Comparison of ENCODE assay signal across 8 cellular contexts in genomic region chr5:42908509-42909488, GRCh38.
DNase-seq lines count a peak whose midpoint lies in the region; ATAC-seq and TF ChIP-seq lines count a peak whose summit lies in the region.

No MANE protein-coding gene starts in this region.

- CTCF ChIA-PET in activated CD8-positive, alpha-beta memory T cell treated with anti-CD3 and anti-CD28 coated beads, Interleukin-2, amount 10 ng/mL, durations not matched to agents 7 days and 5 days (lab: Charles Lee): interaction anchor here (0.5 to 4.6 kb wide), 36 partner anchors 10 to 1005 kb away, joined by 3 to 44 read pairs (median 4); partner anchors contain the start of genes RIMOC1 and ZNF131

- H3K4me3 Mint-ChIP-seq in activated CD8-positive, alpha-beta memory T cell treated with anti-CD3 and anti-CD28 coated beads, Interleukin-2, amount 10 ng/mL, durations not matched to agents 7 days and 5 days: peak overlapping the region; percentile 90
- peak overlapping the region; percentile 89 for H3K4me3 Mint-ChIP-seq in endothelial cell (ENCODE audit: unreplicated experiment)

- H3K27ac ChIP-seq in mesodermal cell (ENCODE audit: low read depth, low read length, severe bottlenecking): no peak overlapping the region

- 8 to 22% methylated on average over 10 to 29 of the region's 30 CpGs for WGBS in mesodermal cell (ENCODE audit: insufficient coverage in 2 of 2), 2 experiments

- peaks cover 17% of the 10 kb centered on the region for H3K4me1 Mint-ChIP-seq in activated CD8-positive, alpha-beta memory T cell treated with anti-CD3 and anti-CD28 coated beads, Interleukin-2, amount 10 ng/mL, durations not matched to agents 7 days and 5 days
- no peaks in the 10 kb centered on the region for H3K4me1 Mint-ChIP-seq in endothelial cell (ENCODE audit: unreplicated experiment)

- no peaks in the 10 kb centered on the region for H3K9me3 ChIP-seq in mesodermal cell (ENCODE audit: control insufficient read depth, low read length)

- no peaks in the 10 kb centered on the region for H3K4me1 ChIP-seq in mesodermal cell (ENCODE audit: control insufficient read depth, insufficient read depth, low read length, poor library complexity, severe bottlenecking)

- TF ChIP-seq CTCF in endothelial cell (IDR thresholded peaks at IDR 0.05; ENCODE audit: unreplicated experiment): peak; percentile 79

- H3K4me3 ChIP-seq in mesodermal cell (ENCODE audit: extremely low read depth, insufficient read depth, low read length, poor library complexity, severe bottlenecking): peak overlapping the region; percentile 41

- no peaks in the 10 kb centered on the region for H3K36me3 Mint-ChIP-seq in activated CD8-positive, alpha-beta memory T cell treated with anti-CD3 and anti-CD28 coated beads, Interleukin-2, amount 10 ng/mL, durations not matched to agents 7 days and 5 days
- no peaks in the 10 kb centered on the region for H3K36me3 Mint-ChIP-seq in endothelial cell (ENCODE audit: low read depth, unreplicated experiment)

- peaks cover 30% of the 10 kb centered on the region for H3K27me3 Mint-ChIP-seq in activated CD8-positive, alpha-beta memory T cell treated with anti-CD3 and anti-CD28 coated beads, Interleukin-2, amount 10 ng/mL, durations not matched to agents 7 days and 5 days
- H3K27me3 Mint-ChIP-seq in endothelial cell (ENCODE audit: unreplicated experiment): peaks cover 5% of the 10 kb centered on the region

- DNase-seq in COR-L47 (lab: John Stamatoyannopoulos, UW): peak; percentile 86
- peak; percentile 69 for DNase-seq in HT1080 (ENCODE audit: low read depth)
- peak; percentile 85 for DNase-seq in NK-92 treated with Interleukin-12 subunit alpha and Interleukin-12 subunit beta, amount 100 ng/mL, for 24 hours (lab: John Stamatoyannopoulos, UW)
- DNase-seq in activated CD8-positive, alpha-beta memory T cell treated with anti-CD3 and anti-CD28 coated beads, Interleukin-2, amount 10 ng/mL, durations not matched to agents 7 days and 5 days: peak; percentile 94
- DNase-seq in endothelial cell (ENCODE audit: low spot score): peak; percentile 87
- peak; percentile 78 for DNase-seq in stimulated activated CD8-positive, alpha-beta memory T cell treated with anti-CD3 and anti-CD28 coated beads, Interleukin-15, amount 100 ng/mL, for 1 hour (ENCODE audit: low read depth)

- peak; percentile 90 for ATAC-seq in GM21381 (IDR thresholded peaks at IDR 0.05; ENCODE audit: unreplicated experiment)
- peak; percentile 95 for ATAC-seq in activated CD8-positive, alpha-beta memory T cell treated with anti-CD3 and anti-CD28 coated beads, Interleukin-2, amount 10 ng/mL, durations not matched to agents 7 days and 5 days

- peak overlapping the region; percentile 79 for H3K27ac Mint-ChIP-seq in activated CD8-positive, alpha-beta memory T cell treated with anti-CD3 and anti-CD28 coated beads, Interleukin-2, amount 10 ng/mL, durations not matched to agents 7 days and 5 days
- H3K27ac Mint-ChIP-seq in endothelial cell (ENCODE audit: unreplicated experiment): no peak overlapping the region

- H3K36me3 ChIP-seq in mesodermal cell (ENCODE audit: control insufficient read depth, insufficient read depth, low read length): no peaks in the 10 kb centered on the region

- H3K9me3 Mint-ChIP-seq in activated CD8-positive, alpha-beta memory T cell treated with anti-CD3 and anti-CD28 coated beads, Interleukin-2, amount 10 ng/mL, durations not matched to agents 7 days and 5 days (ENCODE audit: low read depth): no peaks in the 10 kb centered on the region
- H3K9me3 Mint-ChIP-seq in endothelial cell (ENCODE audit: unreplicated experiment): no peaks in the 10 kb centered on the region
